ENCODE assay signal across 8 cellular contexts in the genomic region with DNA sequence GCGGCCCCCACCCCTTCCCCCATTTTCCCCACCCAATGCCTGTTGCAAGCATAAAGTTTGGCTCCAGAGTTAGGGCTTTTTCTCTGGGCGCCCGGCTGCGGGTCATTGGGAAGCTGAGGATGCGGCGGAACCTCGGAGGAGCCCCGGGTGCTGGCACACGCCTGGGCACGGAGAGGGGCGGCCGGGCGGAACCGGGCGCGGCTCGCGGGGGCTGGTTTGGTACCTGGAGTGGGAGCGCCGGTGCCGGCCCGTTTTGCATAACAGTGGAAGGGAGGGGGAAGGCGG. TPM values are rescaled to one million over a fixed set of nuclear protein-coding genes. Genes with fewer than 3 reads are reported as not detected.
DNase-seq lines count a peak whose midpoint lies in the region; ATAC-seq and TF ChIP-seq lines count a peak whose summit lies in the region.

No MANE protein-coding gene starts in this region.

- DNase-seq in activated CD4-positive, alpha-beta T cell treated with anti-CD3 and anti-CD28 coated beads, Interleukin-2, amount 10 ng/mL, durations not matched to agents 7 days and 5 days, result no peak
- DNase-seq in activated CD4-positive, alpha-beta T cell treated with anti-CD3 and anti-CD28 coated beads, Interleukin-2, amount 50 U/mL, for 48 hours, result no peak
- no peak for DNase-seq in WERI-Rb-1
- DNase-seq in right cardiac atrium, result no peak
- DNase-seq in activated effector memory CD4-positive, alpha-beta T cell treated with anti-CD3 and anti-CD28 coated beads, Interleukin-2, amount 50 U/mL, for 16 hours, result no peak
- DNase-seq in effector CD8-positive, alpha-beta T cell (lab: John Stamatoyannopoulos, UW), result no peak
- DNase-seq in iPS-NIHi7 (ENCODE audit: extremely low spot score), result no peak

- CTCF ChIA-PET in activated CD4-positive, alpha-beta T cell treated with anti-CD3 and anti-CD28 coated beads, Interleukin-2, amount 10 ng/mL, durations not matched to agents 7 days and 5 days (lab: Charles Lee), result interaction anchor here (0.7 to 1.7 kb wide), 2 partner anchors 9 to 97 kb away, joined by 3 to 4 read pairs; no protein-coding TSS in a partner anchor

- peak overlapping the region; percentile 71 for H3K4me3 ChIP-seq in WERI-Rb-1 (ENCODE audit: low read depth, low read length)
- H3K4me3 ChIP-seq in right cardiac atrium (ENCODE audit: low read length), result peak overlapping the region; percentile 76

- ATAC-seq in right cardiac atrium, result no peak
- no peak for ATAC-seq in stimulated activated memory B cell treated with anti-CD40 and anti-IgM and Interleukin-4, amounts not matched to agents 10 μg/mL and 1 μg/mL and 100 μg/mL, for 72 hours

- H3K27me3 ChIP-seq in WERI-Rb-1 (ENCODE audit: insufficient read depth, low read depth, severe bottlenecking) (peaks cover 18% of the 10 kb centered on the region), right cardiac atrium (ENCODE audit: control insufficient read depth, insufficient read depth) (no peaks in the 10 kb centered on the region)

- H3K9me3 ChIP-seq in WERI-Rb-1 (ENCODE audit: severe bottlenecking), result no peaks in the 10 kb centered on the region
- no peaks in the 10 kb centered on the region for H3K9me3 ChIP-seq in right cardiac atrium (ENCODE audit: control insufficient read depth, low read length)

- no peaks in the 10 kb centered on the region for H3K36me3 ChIP-seq in WERI-Rb-1

- no peaks in the 10 kb centered on the region for H3K36me3 Mint-ChIP-seq in activated CD4-positive, alpha-beta T cell treated with anti-CD3 and anti-CD28 coated beads, Interleukin-2, amount 10 ng/mL, durations not matched to agents 7 days and 5 days (ENCODE audit: low read depth)
- H3K36me3 Mint-ChIP-seq in stimulated activated memory B cell treated with anti-CD40 and anti-IgM and Interleukin-4, amounts not matched to agents 10 μg/mL and 1 μg/mL and 100 μg/mL, for 72 hours, result no peaks in the 10 kb centered on the region

- peaks cover 3% of the 10 kb centered on the region for H3K27me3 Mint-ChIP-seq in activated CD4-positive, alpha-beta T cell treated with anti-CD3 and anti-CD28 coated beads, Interleukin-2, amount 10 ng/mL, durations not matched to agents 7 days and 5 days
- no peaks in the 10 kb centered on the region for H3K27me3 Mint-ChIP-seq in stimulated activated memory B cell treated with anti-CD40 and anti-IgM and Interleukin-4, amounts not matched to agents 10 μg/mL and 1 μg/mL and 100 μg/mL, for 72 hours

- H3K4me1 ChIP-seq in right cardiac atrium (ENCODE audit: control insufficient read depth, insufficient read depth, low read length), result no peaks in the 10 kb centered on the region

- POLR2A ChIA-PET in activated CD4-positive, alpha-beta T cell treated with anti-CD3 and anti-CD28 coated beads, Interleukin-2, amount 10 ng/mL, durations not matched to agents 7 days and 5 days (lab: Charles Lee), result no interaction called here

- H3K27ac ChIP-seq in WERI-Rb-1 (no peak overlapping the region), right cardiac atrium (ENCODE audit: low read length) (peak overlapping the region; percentile 74)

- H3K27ac Mint-ChIP-seq in activated CD4-positive, alpha-beta T cell treated with anti-CD3 and anti-CD28 coated beads, Interleukin-2, amount 10 ng/mL, durations not matched to agents 7 days and 5 days, result peak overlapping the region; percentile 72
- peak overlapping the region; percentile 88 for H3K27ac Mint-ChIP-seq in stimulated activated memory B cell treated with anti-CD40 and anti-IgM and Interleukin-4, amounts not matched to agents 10 μg/mL and 1 μg/mL and 100 μg/mL, for 72 hours

- H3K4me1 Mint-ChIP-seq in activated CD4-positive, alpha-beta T cell treated with anti-CD3 and anti-CD28 coated beads, Interleukin-2, amount 10 ng/mL, durations not matched to agents 7 days and 5 days, result peaks cover 3% of the 10 kb centered on the region
- peaks cover 27% of the 10 kb centered on the region for H3K4me1 Mint-ChIP-seq in stimulated activated memory B cell treated with anti-CD40 and anti-IgM and Interleukin-4, amounts not matched to agents 10 μg/mL and 1 μg/mL and 100 μg/mL, for 72 hours

- no peak for TF ChIP-seq CTCF in WERI-Rb-1 (IDR thresholded peaks at IDR 0.05; ENCODE audit: low read depth, low read length)

- intact Hi-C loops in right cardiac atrium (cut with DNase I), result loop anchor here in 3 of 4 donors (5.0 to 10.0 kb wide), 2 partner anchors 94 to 96 kb away; no protein-coding TSS in a partner anchor

- no peaks in the 10 kb centered on the region for H3K9me3 Mint-ChIP-seq in activated CD4-positive, alpha-beta T cell treated with anti-CD3 and anti-CD28 coated beads, Interleukin-2, amount 10 ng/mL, durations not matched to agents 7 days and 5 days
- no peaks in the 10 kb centered on the region for H3K9me3 Mint-ChIP-seq in stimulated activated memory B cell treated with anti-CD40 and anti-IgM and Interleukin-4, amounts not matched to agents 10 μg/mL and 1 μg/mL and 100 μg/mL, for 72 hours

- H3K4me3 Mint-ChIP-seq in activated CD4-positive, alpha-beta T cell treated with anti-CD3 and anti-CD28 coated beads, Interleukin-2, amount 10 ng/mL, durations not matched to agents 7 days and 5 days, result peak overlapping the region; percentile 78
- H3K4me3 Mint-ChIP-seq in stimulated activated memory B cell treated with anti-CD40 and anti-IgM and Interleukin-4, amounts not matched to agents 10 μg/mL and 1 μg/mL and 100 μg/mL, for 72 hours, result peak overlapping the region; percentile 97

- WGBS in right cardiac atrium, result under 1% methylated on average over 23 of the region's 23 CpGs

RNA-seq across cellular contexts. Expression of a gene that starts 1.2 kb away (rescaled TPM):
- total RNA-seq in activated CD4-positive, alpha-beta T cell treated with anti-CD3 and anti-CD28 coated beads, Interleukin-2, amount 10 ng/mL, durations not matched to agents 7 days and 5 days, result 1 to 10 TPM; 3.6 TPM
- 10 to 100 TPM; 11.9 to 17.5 (median 13.6) TPM for total RNA-seq in right cardiac atrium
- polyA plus RNA-seq in right cardiac atrium, result 4.5 TPM
